Comparison of ENCODE assay signal across 13 cellular contexts in genomic region chr17:10058924-10059683, GRCh38.
DNase-seq lines count a peak whose midpoint lies in the region; ATAC-seq and TF ChIP-seq lines count a peak whose summit lies in the region.
"Had no signal": no experiment of that assay in that cellular context is flagged by ENCODE, and none has a peak within 500 bp of the region (broad histone marks: within the 10 kb centered on the region; RNA-seq: fewer than 3 reads in every experiment).

No MANE protein-coding gene starts in this region.

- no peak overlapping the region for H3K27ac Mint-ChIP-seq in central memory CD8-positive, alpha-beta T cell (ENCODE audit: low read depth)
- peak overlapping the region; percentile 27 to 94 (median 92) for H3K27ac Mint-ChIP-seq in nephron

- H3K36me3 Mint-ChIP-seq in central memory CD8-positive, alpha-beta T cell (ENCODE audit: insufficient read depth), result peaks cover 2% of the 10 kb centered on the region
- no peaks in the 10 kb centered on the region for H3K36me3 Mint-ChIP-seq in nephron (ENCODE audit: low read depth)

- H3K36me3 ChIP-seq in GM06990 (ENCODE audit: control insufficient read depth, insufficient read depth, low read length), result no peaks in the 10 kb centered on the region
- H3K36me3 ChIP-seq: upper lobe of left lung had no signal

- H3K9me3 Mint-ChIP-seq in central memory CD8-positive, alpha-beta T cell, result no peaks in the 10 kb centered on the region
- H3K9me3 Mint-ChIP-seq in nephron, result no peaks in the 10 kb centered on the region

- TF ChIP-seq CTCF in GM06990 (IDR thresholded peaks at IDR 0.05; ENCODE audit: insufficient read depth, low read length, poor library complexity, severe bottlenecking) (peak; percentile 9), nephron (IDR thresholded peaks at IDR 0.05; ENCODE audit: unreplicated experiment in 3 of 3) (no peak), coronary artery (IDR thresholded peaks at IDR 0.05) (no peak)

- peak overlapping the region; percentile 31 for H3K4me3 Mint-ChIP-seq in central memory CD8-positive, alpha-beta T cell
- H3K4me3 Mint-ChIP-seq in nephron, result no peak overlapping the region

- ATAC-seq in GM21825 (IDR thresholded peaks at IDR 0.05; ENCODE audit: unreplicated experiment) (peak; percentile 7), GM19328 (IDR thresholded peaks at IDR 0.05; ENCODE audit: unreplicated experiment) (no peak)
- ATAC-seq in central memory CD8-positive, alpha-beta T cell (replicated peaks; ENCODE audit: extremely low read depth, poor library complexity, severe bottlenecking), result no peak

- H3K4me1 Mint-ChIP-seq in central memory CD8-positive, alpha-beta T cell, result peaks cover 40% of the 10 kb centered on the region
- peaks cover 53% of the 10 kb centered on the region for H3K4me1 Mint-ChIP-seq in nephron

- H3K27me3 Mint-ChIP-seq in central memory CD8-positive, alpha-beta T cell, result no peaks in the 10 kb centered on the region
- peaks cover 7% of the 10 kb centered on the region for H3K27me3 Mint-ChIP-seq in nephron (ENCODE audit: low read depth)

- DNase-seq in GM06990 (ENCODE audit: extremely low read depth, insufficient read length) (peak; percentile 62), HPDE6-E6E7 (ENCODE audit: extremely low spot score) (no peak), coronary artery (ENCODE audit: low spot score) (no peak)
- no peak for DNase-seq in central memory CD8-positive, alpha-beta T cell (ENCODE audit: low spot score in 2 of 2)
- DNase-seq in stimulated activated CD4-positive, alpha-beta T cell treated with anti-CD3 and anti-CD28 coated beads, Interleukin-12 subunit alpha, Interleukin-12 subunit beta, amount 100 ng/mL, for 4 hours, result no peak
- DNase-seq: activated CD8-positive, alpha-beta memory T cell treated with anti-CD3 and anti-CD28 coated beads, Interleukin-2, amount 50 U/mL, for 48 hours; effector CD8-positive, alpha-beta T cell; EL; mesendoderm; upper lobe of left lung had no signal

- H3K27me3 ChIP-seq in GM06990 (replicated peaks; ENCODE audit: control insufficient read depth, insufficient read depth, low read length), result no peaks in the 10 kb centered on the region
- H3K27me3 ChIP-seq: upper lobe of left lung had no signal

- H3K4me3 ChIP-seq in GM06990 (replicated peaks; ENCODE audit: low read depth, low read length) (peak overlapping the region; percentile 25), coronary artery (no peak overlapping the region)
- H3K4me3 ChIP-seq: upper lobe of left lung had no signal

- H3K27ac ChIP-seq in coronary artery, result peak overlapping the region in 1 of 2 donors; percentile 67
- H3K27ac ChIP-seq: upper lobe of left lung had no signal
